ENCODE assay signal across 7 cellular contexts in the genomic region with DNA sequence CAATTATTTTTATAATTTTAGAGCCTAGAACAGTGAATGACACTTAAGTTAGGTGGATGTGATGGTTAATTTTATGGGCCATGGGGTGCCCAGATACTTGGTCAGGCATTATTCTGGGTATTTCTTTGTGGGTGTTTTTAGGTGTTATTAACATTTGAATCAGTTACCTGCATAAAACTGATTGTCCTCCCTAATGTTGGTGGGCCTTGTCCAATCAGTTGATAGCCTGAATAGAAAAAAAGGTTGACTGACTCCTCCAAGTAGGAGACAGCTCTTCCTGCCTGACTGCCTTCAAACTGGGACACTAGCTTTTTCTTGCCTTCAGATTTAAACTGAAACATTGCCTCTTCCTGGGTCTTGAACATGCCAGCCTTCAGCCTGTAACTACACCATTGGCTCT.
"Had no signal": no experiment of that assay in that cellular context is flagged by ENCODE, and none has a peak within 500 bp of the region (broad histone marks: within the 10 kb centered on the region; RNA-seq: fewer than 3 reads in every experiment).

No MANE protein-coding gene starts in this region.

- H3K9ac ChIP-seq: KMS-11 had no signal

- H3K4me2 ChIP-seq: KMS-11 had no signal

- FAIRE-seq: HepG2, HTR-8/SVneo had no signal

- H3K27ac ChIP-seq: HL-60, KMS-11 had no signal

- DNase-seq: IMR-90, KBM-7, KG1 had no signal

- ATAC-seq: HepG2 had no signal
